In genomic region chr3:112496368-112497067, GRCh38 we compare ENCODE assay signal across 1 cellular context.
TF ChIP-seq lines count a peak whose summit lies in the region.

No MANE protein-coding gene starts in this region.

TF ChIP-seq in GM12878, 131 proteins besides CTCF, POLR2A, EP300 and RAD21:
- TF ChIP-seq ZBTB11 (CRISPR knock-in tag; IDR thresholded peaks at IDR 0.05) (no peak), GABPA (IDR thresholded peaks at IDR 0.05; ENCODE audit: low read depth) (no peak), ESRRA (IDR thresholded peaks at IDR 0.05; ENCODE audit: low read length) (no peak), HCFC1 (IDR thresholded peaks at IDR 0.05; ENCODE audit: low read length) (no peak), HDGF (IDR thresholded peaks at IDR 0.05) (0 out of 2 replicates have a peak, but pooled peaks have one; percentile 26), CEBPB (IDR thresholded peaks at IDR 0.05; ENCODE audit: borderline replicate concordance in 1 of 2, low read depth in 2 of 2, low read length in 2 of 2) (no peak), NFXL1 (IDR thresholded peaks at IDR 0.05; ENCODE audit: borderline replicate concordance) (no peak), RUNX3 (IDR thresholded peaks at IDR 0.05; ENCODE audit: low read length) (peak; percentile 13; the same call in 1 of the 2 replicates), YY1 (IDR thresholded peaks at IDR 0.05; ENCODE audit: low read depth, low read length) (0 out of 2 replicates have a peak, but pooled peaks have one; percentile 13), GATAD2B (conservative IDR thresholded peaks at IDR 0.05; ENCODE audit: low read depth) (no peak), NR2F1 (conservative IDR thresholded peaks at IDR 0.05) (no peak), SMC3 (IDR thresholded peaks at IDR 0.05; ENCODE audit: borderline replicate concordance, low read length) (no peak), SKIL (IDR thresholded peaks at IDR 0.05; ENCODE audit: low read depth, poor library complexity, severe bottlenecking) (no peak), ZSCAN29 (IDR thresholded peaks at IDR 0.05) (no peak), RB1 (IDR thresholded peaks at IDR 0.05; ENCODE audit: borderline replicate concordance) (peak; percentile 34; the same call in 1 of the 2 replicates), SMAD5 (IDR thresholded peaks at IDR 0.05; ENCODE audit: low read depth) (peak; percentile 2; the same call in 1 of the 2 replicates), MLLT1 (IDR thresholded peaks at IDR 0.05) (peak; percentile 61), TCF7 (IDR thresholded peaks at IDR 0.05; ENCODE audit: borderline replicate concordance) (0 out of 2 replicates have a peak, but pooled peaks have one; percentile 15)
